In the genomic region with DNA sequence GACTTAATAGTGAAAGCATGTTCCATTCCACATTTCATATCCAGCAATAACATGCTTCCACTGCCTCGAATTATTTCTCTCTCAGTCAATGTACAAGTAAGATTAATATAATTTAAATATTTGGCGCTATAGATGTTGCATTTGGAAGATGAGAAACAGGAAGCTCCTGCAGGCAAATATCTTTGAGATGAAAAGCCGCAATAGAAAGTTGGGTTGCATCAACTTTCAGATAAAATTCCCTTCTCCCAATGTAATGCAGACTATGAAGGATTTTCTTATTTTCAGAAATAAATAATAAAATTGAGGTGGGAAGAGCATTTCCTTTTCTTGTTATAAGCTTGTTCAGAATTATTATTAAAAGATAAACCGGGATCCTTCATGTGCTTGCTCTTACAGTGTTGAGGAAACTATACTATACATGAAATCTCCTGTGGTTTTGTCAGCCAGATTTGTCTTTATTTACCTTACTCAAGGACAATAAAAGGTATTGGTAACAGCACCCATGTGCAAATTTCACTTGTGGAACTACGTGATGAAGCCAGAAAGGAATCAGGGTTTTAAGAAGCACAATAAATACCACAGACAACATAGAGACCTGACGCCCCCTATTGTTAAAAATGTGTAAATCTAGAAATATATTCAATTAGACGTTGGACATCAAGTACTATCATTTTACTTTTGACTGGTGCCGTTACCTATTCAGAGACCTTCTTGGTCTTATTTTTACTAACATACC, we compare ENCODE assay signal across 2 cellular contexts.
TF ChIP-seq lines count a peak whose summit lies in the region.

No MANE protein-coding gene starts in this region.

TF ChIP-seq in HCT116, 20 proteins besides CTCF, POLR2A, EP300 and RAD21:
- TF ChIP-seq, protein P1, sequence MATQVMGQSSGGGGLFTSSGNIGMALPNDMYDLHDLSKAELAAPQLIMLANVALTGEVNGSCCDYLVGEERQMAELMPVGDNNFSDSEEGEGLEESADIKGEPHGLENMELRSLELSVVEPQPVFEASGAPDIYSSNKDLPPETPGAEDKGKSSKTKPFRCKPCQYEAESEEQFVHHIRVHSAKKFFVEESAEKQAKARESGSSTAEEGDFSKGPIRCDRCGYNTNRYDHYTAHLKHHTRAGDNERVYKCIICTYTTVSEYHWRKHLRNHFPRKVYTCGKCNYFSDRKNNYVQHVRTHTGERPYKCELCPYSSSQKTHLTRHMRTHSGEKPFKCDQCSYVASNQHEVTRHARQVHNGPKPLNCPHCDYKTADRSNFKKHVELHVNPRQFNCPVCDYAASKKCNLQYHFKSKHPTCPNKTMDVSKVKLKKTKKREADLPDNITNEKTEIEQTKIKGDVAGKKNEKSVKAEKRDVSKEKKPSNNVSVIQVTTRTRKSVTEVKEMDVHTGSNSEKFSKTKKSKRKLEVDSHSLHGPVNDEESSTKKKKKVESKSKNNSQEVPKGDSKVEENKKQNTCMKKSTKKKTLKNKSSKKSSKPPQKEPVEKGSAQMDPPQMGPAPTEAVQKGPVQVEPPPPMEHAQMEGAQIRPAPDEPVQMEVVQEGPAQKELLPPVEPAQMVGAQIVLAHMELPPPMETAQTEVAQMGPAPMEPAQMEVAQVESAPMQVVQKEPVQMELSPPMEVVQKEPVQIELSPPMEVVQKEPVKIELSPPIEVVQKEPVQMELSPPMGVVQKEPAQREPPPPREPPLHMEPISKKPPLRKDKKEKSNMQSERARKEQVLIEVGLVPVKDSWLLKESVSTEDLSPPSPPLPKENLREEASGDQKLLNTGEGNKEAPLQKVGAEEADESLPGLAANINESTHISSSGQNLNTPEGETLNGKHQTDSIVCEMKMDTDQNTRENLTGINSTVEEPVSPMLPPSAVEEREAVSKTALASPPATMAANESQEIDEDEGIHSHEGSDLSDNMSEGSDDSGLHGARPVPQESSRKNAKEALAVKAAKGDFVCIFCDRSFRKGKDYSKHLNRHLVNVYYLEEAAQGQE (IDR thresholded peaks at IDR 0.05; ENCODE audit: low read depth): no peak
- TF ChIP-seq EZH2 (IDR thresholded peaks at IDR 0.05) (no peak), FOSL1 (IDR thresholded peaks at IDR 0.05; ENCODE audit: low read depth) (no peak), POLR2AphosphoS5 (IDR thresholded peaks at IDR 0.05; ENCODE audit: low read depth, low read length) (no peak), SRF (IDR thresholded peaks at IDR 0.05; ENCODE audit: low read depth) (no peak), EZH2phosphoT487 (IDR thresholded peaks at IDR 0.05; ENCODE audit: borderline replicate concordance) (no peak), ZFX (IDR thresholded peaks at IDR 0.05) (no peak), ZNF274 (IDR thresholded peaks at IDR 0.05; ENCODE audit: low read depth, low read length) (no peak), YY1 (IDR thresholded peaks at IDR 0.05; ENCODE audit: extremely low read depth, insufficient replicate concordance, low read depth, low read length) (no peak), TCF7L2 (IDR thresholded peaks at IDR 0.05; ENCODE audit: borderline replicate concordance, extremely low read depth, insufficient read depth, insufficient read length) (no peak), JUND (IDR thresholded peaks at IDR 0.05) (no peak), ELF1 (IDR thresholded peaks at IDR 0.05; ENCODE audit: borderline replicate concordance, low read depth) (no peak), CEBPB (IDR thresholded peaks at IDR 0.05; ENCODE audit: low read depth) (no peak), SIN3A (IDR thresholded peaks at IDR 0.05; ENCODE audit: low read depth) (no peak), EGR1 (IDR thresholded peaks at IDR 0.05; ENCODE audit: low read depth) (no peak), CBX3 (IDR thresholded peaks at IDR 0.05; ENCODE audit: low read depth) (no peak)
- TF ChIP-seq, protein P2, sequence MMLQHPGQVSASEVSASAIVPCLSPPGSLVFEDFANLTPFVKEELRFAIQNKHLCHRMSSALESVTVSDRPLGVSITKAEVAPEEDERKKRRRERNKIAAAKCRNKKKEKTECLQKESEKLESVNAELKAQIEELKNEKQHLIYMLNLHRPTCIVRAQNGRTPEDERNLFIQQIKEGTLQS (IDR thresholded peaks at IDR 0.05): no peak
- TF ChIP-seq, protein P3, sequence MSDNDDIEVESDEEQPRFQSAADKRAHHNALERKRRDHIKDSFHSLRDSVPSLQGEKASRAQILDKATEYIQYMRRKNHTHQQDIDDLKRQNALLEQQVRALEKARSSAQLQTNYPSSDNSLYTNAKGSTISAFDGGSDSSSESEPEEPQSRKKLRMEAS (IDR thresholded peaks at IDR 0.05): no peak
- TF ChIP-seq, protein P4, sequence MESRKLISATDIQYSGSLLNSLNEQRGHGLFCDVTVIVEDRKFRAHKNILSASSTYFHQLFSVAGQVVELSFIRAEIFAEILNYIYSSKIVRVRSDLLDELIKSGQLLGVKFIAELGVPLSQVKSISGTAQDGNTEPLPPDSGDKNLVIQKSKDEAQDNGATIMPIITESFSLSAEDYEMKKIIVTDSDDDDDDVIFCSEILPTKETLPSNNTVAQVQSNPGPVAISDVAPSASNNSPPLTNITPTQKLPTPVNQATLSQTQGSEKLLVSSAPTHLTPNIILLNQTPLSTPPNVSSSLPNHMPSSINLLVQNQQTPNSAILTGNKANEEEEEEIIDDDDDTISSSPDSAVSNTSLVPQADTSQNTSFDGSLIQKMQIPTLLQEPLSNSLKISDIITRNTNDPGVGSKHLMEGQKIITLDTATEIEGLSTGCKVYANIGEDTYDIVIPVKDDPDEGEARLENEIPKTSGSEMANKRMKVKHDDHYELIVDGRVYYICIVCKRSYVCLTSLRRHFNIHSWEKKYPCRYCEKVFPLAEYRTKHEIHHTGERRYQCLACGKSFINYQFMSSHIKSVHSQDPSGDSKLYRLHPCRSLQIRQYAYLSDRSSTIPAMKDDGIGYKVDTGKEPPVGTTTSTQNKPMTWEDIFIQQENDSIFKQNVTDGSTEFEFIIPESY (IDR thresholded peaks at IDR 0.05; ENCODE audit: extremely low read depth, insufficient replicate concordance, low read length): no peak

TF ChIP-seq in SK-N-SH treated with all-trans-retinoic acid at 6 μM for 48 hours, 23 proteins besides CTCF, POLR2A, EP300 and RAD21 (continued from another document):
- TF ChIP-seq, protein P5, sequence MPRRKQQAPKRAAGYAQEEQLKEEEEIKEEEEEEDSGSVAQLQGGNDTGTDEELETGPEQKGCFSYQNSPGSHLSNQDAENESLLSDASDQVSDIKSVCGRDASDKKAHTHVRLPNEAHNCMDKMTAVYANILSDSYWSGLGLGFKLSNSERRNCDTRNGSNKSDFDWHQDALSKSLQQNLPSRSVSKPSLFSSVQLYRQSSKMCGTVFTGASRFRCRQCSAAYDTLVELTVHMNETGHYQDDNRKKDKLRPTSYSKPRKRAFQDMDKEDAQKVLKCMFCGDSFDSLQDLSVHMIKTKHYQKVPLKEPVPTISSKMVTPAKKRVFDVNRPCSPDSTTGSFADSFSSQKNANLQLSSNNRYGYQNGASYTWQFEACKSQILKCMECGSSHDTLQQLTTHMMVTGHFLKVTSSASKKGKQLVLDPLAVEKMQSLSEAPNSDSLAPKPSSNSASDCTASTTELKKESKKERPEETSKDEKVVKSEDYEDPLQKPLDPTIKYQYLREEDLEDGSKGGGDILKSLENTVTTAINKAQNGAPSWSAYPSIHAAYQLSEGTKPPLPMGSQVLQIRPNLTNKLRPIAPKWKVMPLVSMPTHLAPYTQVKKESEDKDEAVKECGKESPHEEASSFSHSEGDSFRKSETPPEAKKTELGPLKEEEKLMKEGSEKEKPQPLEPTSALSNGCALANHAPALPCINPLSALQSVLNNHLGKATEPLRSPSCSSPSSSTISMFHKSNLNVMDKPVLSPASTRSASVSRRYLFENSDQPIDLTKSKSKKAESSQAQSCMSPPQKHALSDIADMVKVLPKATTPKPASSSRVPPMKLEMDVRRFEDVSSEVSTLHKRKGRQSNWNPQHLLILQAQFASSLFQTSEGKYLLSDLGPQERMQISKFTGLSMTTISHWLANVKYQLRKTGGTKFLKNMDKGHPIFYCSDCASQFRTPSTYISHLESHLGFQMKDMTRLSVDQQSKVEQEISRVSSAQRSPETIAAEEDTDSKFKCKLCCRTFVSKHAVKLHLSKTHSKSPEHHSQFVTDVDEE (CRISPR knock-in tag; IDR thresholded peaks at IDR 0.05): no peak
